ENCODE assay signal across 29 cellular contexts in the genomic region with DNA sequence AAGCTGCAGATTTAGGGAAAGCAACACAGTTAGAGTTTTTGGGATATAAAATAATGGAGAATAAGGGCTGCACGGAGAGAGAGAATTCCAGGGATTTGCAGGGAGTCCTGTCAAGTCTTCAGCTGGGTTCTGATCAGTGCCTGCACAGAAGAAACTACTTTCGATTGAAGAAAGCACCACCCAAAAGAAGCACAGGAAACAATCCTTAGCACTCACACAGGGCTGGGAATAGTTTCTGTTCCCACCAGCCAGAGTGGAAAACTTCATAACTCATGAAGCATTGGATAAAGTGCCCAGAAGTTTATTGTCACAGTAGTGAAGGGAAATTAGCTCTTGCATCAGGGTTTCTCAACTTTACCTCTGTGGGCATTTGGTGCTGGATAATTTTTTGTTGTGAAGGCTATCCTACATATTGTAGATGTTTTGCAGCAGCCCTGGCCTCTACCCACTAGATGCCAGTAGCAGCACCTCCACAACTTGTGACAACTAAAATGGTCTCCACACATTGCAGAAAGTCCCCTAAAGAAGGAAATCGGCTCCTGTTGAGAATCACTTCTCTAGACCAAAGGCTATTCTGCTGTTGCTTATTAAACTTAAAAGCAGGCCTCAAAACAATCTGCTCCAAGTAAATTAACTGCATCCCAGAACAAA.
DNase-seq lines count a peak whose midpoint lies in the region; ATAC-seq and TF ChIP-seq lines count a peak whose summit lies in the region.
"Had no signal": no experiment of that assay in that cellular context is flagged by ENCODE, and none has a peak within 500 bp of the region (broad histone marks: within the 10 kb centered on the region; RNA-seq: fewer than 3 reads in every experiment).

No MANE protein-coding gene starts in this region.

- no peak for TF ChIP-seq POLR2A in HCT116 (IDR thresholded peaks at IDR 0.05; ENCODE audit: borderline replicate concordance, extremely low read depth, insufficient read depth, insufficient read length)

- H2AFZ ChIP-seq in HCT116 (ENCODE audit: low read depth, low read length, poor library complexity, severe bottlenecking) (no peak overlapping the region), mammary epithelial cell (ENCODE audit: low read depth, low read length) (no peak overlapping the region)

- no peaks in the 10 kb centered on the region for H3K9me2 ChIP-seq in HCT116 (ENCODE audit: insufficient read depth)

- peaks cover 4% of the 10 kb centered on the region; the same call in 1 of the 2 replicates for H3K4me1 Mint-ChIP-seq in WTC11
- H3K4me1 Mint-ChIP-seq: CD8-positive, alpha-beta memory T cell; naive thymus-derived CD8-positive, alpha-beta T cell had no signal

- WGBS in mammary epithelial cell (ENCODE audit: low coverage, missing lambda C conversion rate): 59% methylated on average over 3 of the region's 3 CpGs

- H3K27me3 ChIP-seq in AG04450 (ENCODE audit: control insufficient read depth, insufficient read depth, low read length): peaks cover 4% of the 10 kb centered on the region
- H3K27me3 ChIP-seq in HCT116 (ENCODE audit: insufficient read depth, low read length): no peaks in the 10 kb centered on the region
- H3K27me3 ChIP-seq in effector memory CD4-positive, alpha-beta T cell (replicated peaks; ENCODE audit: control insufficient read depth, insufficient read depth, low read length, poor library complexity, severe bottlenecking): peaks cover 4% of the 10 kb centered on the region
- H3K27me3 ChIP-seq in mammary epithelial cell (ENCODE audit: insufficient read depth, low read length): no peaks in the 10 kb centered on the region
- H3K27me3 ChIP-seq: body of pancreas had no signal

- no peaks in the 10 kb centered on the region for H4K20me1 ChIP-seq in HCT116 (ENCODE audit: insufficient read depth)
- no peaks in the 10 kb centered on the region for H4K20me1 ChIP-seq in mammary epithelial cell (ENCODE audit: insufficient read depth, low read length)

- no peaks in the 10 kb centered on the region for H3K36me3 ChIP-seq in HCT116 (ENCODE audit: control insufficient read depth in 1 of 2, insufficient read depth in 2 of 2, low read length in 2 of 2)
- no peaks in the 10 kb centered on the region for H3K36me3 ChIP-seq in effector memory CD4-positive, alpha-beta T cell (ENCODE audit: control insufficient read depth, insufficient read depth, low read length)
- H3K36me3 ChIP-seq in mammary epithelial cell (ENCODE audit: insufficient read depth, low read length): no peaks in the 10 kb centered on the region
- H3K36me3 ChIP-seq: MG63 had no signal

- H3K36me3 Mint-ChIP-seq in WTC11: no peaks in the 10 kb centered on the region
- no peaks in the 10 kb centered on the region for H3K36me3 Mint-ChIP-seq in activated naive CD4-positive, alpha-beta T cell treated with anti-CD3 and anti-CD28 coated beads, Interleukin-2, amount 50 U/mL, for 72 hours
- H3K36me3 Mint-ChIP-seq: naive thymus-derived CD8-positive, alpha-beta T cell had no signal

- H3K9me3 Mint-ChIP-seq in WTC11: no peaks in the 10 kb centered on the region
- no peaks in the 10 kb centered on the region for H3K9me3 Mint-ChIP-seq in activated naive CD4-positive, alpha-beta T cell treated with anti-CD3 and anti-CD28 coated beads, Interleukin-2, amount 50 U/mL, for 72 hours
- H3K9me3 Mint-ChIP-seq: activated T-cell treated with anti-CD3 and anti-CD28 coated beads, Interleukin-2, amount 50 U/mL, for 72 hours had no signal

- no peaks in the 10 kb centered on the region for H3K4me1 ChIP-seq in HCT116 (ENCODE audit: control insufficient read depth in 1 of 2, insufficient read depth in 2 of 2, low read length in 2 of 2)
- H3K4me1 ChIP-seq in effector memory CD4-positive, alpha-beta T cell (ENCODE audit: control insufficient read depth, insufficient read depth, low read length, poor library complexity, severe bottlenecking): no peaks in the 10 kb centered on the region
- H3K4me1 ChIP-seq in mammary epithelial cell (ENCODE audit: insufficient read depth, low read length): no peaks in the 10 kb centered on the region
- H3K4me1 ChIP-seq: body of pancreas had no signal

- RAD21 ChIA-PET in HCT116 (lab: Charles Lee; ENCODE audit: low non-redundant PET in 1 of 2, low total read pairs in 2 of 2, uncharacterized antibody in 2 of 2, unreplicated experiment in 2 of 2): no interaction called here

- H3K9me3 ChIP-seq in AG04450 (ENCODE audit: control insufficient read depth, insufficient read depth, low read length) (no peaks in the 10 kb centered on the region), HCT116 (ENCODE audit: control insufficient read depth in 1 of 2, insufficient read depth in 1 of 2, low read depth in 1 of 2, low read length in 2 of 2) (no peaks in the 10 kb centered on the region), mammary epithelial cell (replicated peaks; ENCODE audit: insufficient read depth, low read length) (no peaks in the 10 kb centered on the region)
- no peaks in the 10 kb centered on the region for H3K9me3 ChIP-seq in effector memory CD4-positive, alpha-beta T cell (ENCODE audit: control insufficient read depth, low read length)
- H3K9me3 ChIP-seq: body of pancreas, MG63 had no signal

- H3K4me2 ChIP-seq in HCT116 (ENCODE audit: low read length) (no peak overlapping the region), mammary epithelial cell (ENCODE audit: insufficient read depth, low read depth, low read length) (no peak overlapping the region)

- POLR2A ChIA-PET in AG04450 (lab: Yijun Ruan, JAX) (no interaction called here), HCT116 (lab: Charles Lee) (no interaction called here), WTC11 (lab: Charles Lee) (no interaction called here)

- in situ Hi-C loops in mammary epithelial cell (cut with MboI; ENCODE audit: low sequenced_read_pairs in 2 of 2): no loop called here

- ATAC-seq in HCT116: no peak
- ATAC-seq in WTC11: peak; percentile 65
- ATAC-seq in activated naive CD4-positive, alpha-beta T cell treated with anti-CD3 and anti-CD28 coated beads, Interleukin-2, amount 50 U/mL, for 72 hours: no peak
- ATAC-seq: activated T-cell treated with anti-CD3 and anti-CD28 coated beads, Interleukin-2, amount 50 U/mL, for 72 hours; body of pancreas; left ventricle myocardium superior; naive thymus-derived CD8-positive, alpha-beta T cell had no signal

- BruUV-seq in HCT116 (replicated peaks; lab: Mats Ljungman, UMichigan) (no TSS peak), mammary epithelial cell (replicated peaks; lab: Mats Ljungman, UMichigan) (no TSS peak)

- H3K27ac ChIP-seq in AG04450 (ENCODE audit: low read depth, low read length): no peak overlapping the region
- H3K27ac ChIP-seq in HCT116 (ENCODE audit: low read depth, low read length): no peak overlapping the region
- no peak overlapping the region for H3K27ac ChIP-seq in effector memory CD4-positive, alpha-beta T cell (ENCODE audit: insufficient read depth, low read length, poor library complexity, severe bottlenecking)
- no peak overlapping the region for H3K27ac ChIP-seq in mammary epithelial cell (ENCODE audit: insufficient read depth, low read depth, low read length)
- H3K27ac ChIP-seq: body of pancreas had no signal

- intact Hi-C loops in HCT116 (cut with micrococcal nuclease): no loop called here
- intact Hi-C loops in mammary epithelial cell (cut with micrococcal nuclease): no loop called here

- no peak overlapping the region for H3K4me3 ChIP-seq in AG04450 (ENCODE audit: low read depth, low read length)
- no peak overlapping the region for H3K4me3 ChIP-seq in HCT116 (replicated peaks in 1 of 2; ENCODE audit: low read depth in 1 of 2, low read length in 2 of 2)
- H3K4me3 ChIP-seq in fibroblast of villous mesenchyme (ENCODE audit: low read depth, low read length): no peak overlapping the region
- H3K4me3 ChIP-seq in effector memory CD4-positive, alpha-beta T cell (ENCODE audit: insufficient read depth, low read depth, low read length, poor library complexity, severe bottlenecking): no peak overlapping the region
- H3K4me3 ChIP-seq in mammary epithelial cell (replicated peaks in 1 of 3; ENCODE audit: insufficient read depth in 1 of 3, low read depth in 2 of 3, low read length in 3 of 3): no peak overlapping the region
- H3K4me3 ChIP-seq: body of pancreas, MG63 had no signal

- dilution Hi-C loops in mammary epithelial cell (cut with HindIII; ENCODE audit: low sequenced_read_pairs): no loop called here

- TF ChIP-seq CTCF in AG04450 (IDR thresholded peaks at IDR 0.05; ENCODE audit: low read depth, low read length) (0 out of 2 replicates have a peak, but pooled peaks have one; percentile 12), HCT116 (IDR thresholded peaks at IDR 0.05 in 2 of 3, conservative IDR thresholded peaks at IDR 0.05 in 1 of 3; ENCODE audit: borderline replicate concordance in 1 of 3, insufficient read depth in 1 of 3, low read depth in 2 of 3, low read length in 2 of 3) (peak in 1 of 3 experiments; percentile 5; a peak in 1 of 6 replicates), WTC11 (IDR thresholded peaks at IDR 0.05) (no peak), fibroblast of villous mesenchyme (IDR thresholded peaks at IDR 0.05; ENCODE audit: insufficient read depth, low read depth, low read length) (peak; percentile 16), mammary epithelial cell (conservative IDR thresholded peaks at IDR 0.05 in 1 of 2, IDR thresholded peaks at IDR 0.05 in 1 of 2; ENCODE audit: extremely low read depth in 1 of 2, insufficient read depth in 1 of 2, low read depth in 1 of 2, low read length in 2 of 2) (peak in 1 of 2 donors; percentile 16)

- CTCF ChIA-PET in AG04450 (lab: Charles Lee): interaction anchor here (1.1 kb wide), 1 partner anchor 186 kb away, joined by 6 read pairs; no protein-coding TSS in a partner anchor
- CTCF ChIA-PET in HCT116 (lab: Charles Lee): no interaction called here
- CTCF ChIA-PET in WTC11 (lab: Charles Lee): interaction anchor here (0.8 to 2.7 kb wide), 6 partner anchors 9 to 226 kb away, joined by 3 to 9 read pairs (median 4); partner anchors contain the start of gene FAM120AOS
- CTCF ChIA-PET in mammary epithelial cell (lab: Charles Lee; ENCODE audit: low non-redundant PET): no interaction called here

- DNase-seq in AG04450 (ENCODE audit: low read depth, low spot score) (no peak), HCT116 (ENCODE audit: low read depth, low spot score) (no peak), WTC11 (ENCODE audit: low spot score) (no peak), fibroblast of villous mesenchyme (ENCODE audit: low read depth) (peak; percentile 4), mammary epithelial cell (no peak)
- DNase-seq in effector memory CD4-positive, alpha-beta T cell: no peak
- no peak for DNase-seq in stimulated activated CD4-positive, alpha-beta T cell treated with anti-CD3 and anti-CD28 coated beads, Interleukin-4, amount 100 ng/mL, for 1 hour
- DNase-seq in activated naive CD4-positive, alpha-beta T cell treated with anti-CD3 and anti-CD28 coated beads, Interleukin-2, amount 50 U/mL, for 72 hours (ENCODE audit: low spot score in 2 of 2): no peak
- DNase-seq: activated CD4-positive, alpha-beta T cell treated with anti-CD3 and anti-CD28 coated beads, Interleukin-2, amount 50 U/mL, for 48 hours; activated naive CD4-positive, alpha-beta T cell treated with Interleukin-2 at 50 U/mL for 16 hours; activated T-cell treated with anti-CD3 and anti-CD28 coated beads, Interleukin-2, amount 50 U/mL, for 72 hours; body of pancreas; CD8-positive, alpha-beta memory T cell; effector CD4-positive, alpha-beta T cell; erythroblast; foreskin fibroblast; head of caudate nucleus; islet precursor cell; KG1; left ventricle myocardium superior; MG63; naive thymus-derived CD8-positive, alpha-beta T cell; NCI-H1417; NCI-H2029 treated with DMSO at 0.1 percent for 48 hours; NCI-H2227 treated with DMSO at 0.1 percent for 48 hours; NCI-H526 treated with DMSO at 0.1 percent for 48 hours; stimulated activated CD4-positive, alpha-beta T cell treated with anti-CD3 and anti-CD28 coated beads, Interleukin-4, amount 100 ng/mL, for 4 hours; T-helper 1 cell; trophoblast cell had no signal

- H3K9ac ChIP-seq in HCT116 (ENCODE audit: low read length) (no peak overlapping the region), mammary epithelial cell (ENCODE audit: insufficient read depth, low read length) (no peak overlapping the region)

- peak; percentile 25; the same call in 1 of the 2 replicates for TF ChIP-seq RAD21 in HCT116 (IDR thresholded peaks at IDR 0.05; ENCODE audit: low read depth)

- H3K4me3 Mint-ChIP-seq in WTC11: no peak overlapping the region
- H3K4me3 Mint-ChIP-seq: activated T-cell treated with anti-CD3 and anti-CD28 coated beads, Interleukin-2, amount 50 U/mL, for 72 hours; CD8-positive, alpha-beta memory T cell; naive thymus-derived CD8-positive, alpha-beta T cell had no signal

- peaks cover 33% of the 10 kb centered on the region for H3K27me3 Mint-ChIP-seq in WTC11 (ENCODE audit: low read depth)

- no peaks in the 10 kb centered on the region for H3K79me2 ChIP-seq in HCT116 (ENCODE audit: insufficient read depth, low read length)
- H3K79me2 ChIP-seq in mammary epithelial cell (ENCODE audit: insufficient read depth, low read length): no peaks in the 10 kb centered on the region

- no peak overlapping the region for H3K27ac Mint-ChIP-seq in WTC11
- H3K27ac Mint-ChIP-seq in activated naive CD4-positive, alpha-beta T cell treated with anti-CD3 and anti-CD28 coated beads, Interleukin-2, amount 50 U/mL, for 72 hours: no peak overlapping the region
- H3K27ac Mint-ChIP-seq: activated T-cell treated with anti-CD3 and anti-CD28 coated beads, Interleukin-2, amount 50 U/mL, for 72 hours; CD8-positive, alpha-beta memory T cell had no signal

Comparison
In these comparisons a context has a peak if more than half of its experiments do, and no peak if none do; other contexts are left out.
1. CTCF ChIA-PET loops: an anchor here in AG04450 (1.1 kb wide) and WTC11 (0.8 to 2.7 kb wide); none called in HCT116 and mammary epithelial cell.